ENCODE assay signal across 10 cellular contexts in the genomic region with DNA sequence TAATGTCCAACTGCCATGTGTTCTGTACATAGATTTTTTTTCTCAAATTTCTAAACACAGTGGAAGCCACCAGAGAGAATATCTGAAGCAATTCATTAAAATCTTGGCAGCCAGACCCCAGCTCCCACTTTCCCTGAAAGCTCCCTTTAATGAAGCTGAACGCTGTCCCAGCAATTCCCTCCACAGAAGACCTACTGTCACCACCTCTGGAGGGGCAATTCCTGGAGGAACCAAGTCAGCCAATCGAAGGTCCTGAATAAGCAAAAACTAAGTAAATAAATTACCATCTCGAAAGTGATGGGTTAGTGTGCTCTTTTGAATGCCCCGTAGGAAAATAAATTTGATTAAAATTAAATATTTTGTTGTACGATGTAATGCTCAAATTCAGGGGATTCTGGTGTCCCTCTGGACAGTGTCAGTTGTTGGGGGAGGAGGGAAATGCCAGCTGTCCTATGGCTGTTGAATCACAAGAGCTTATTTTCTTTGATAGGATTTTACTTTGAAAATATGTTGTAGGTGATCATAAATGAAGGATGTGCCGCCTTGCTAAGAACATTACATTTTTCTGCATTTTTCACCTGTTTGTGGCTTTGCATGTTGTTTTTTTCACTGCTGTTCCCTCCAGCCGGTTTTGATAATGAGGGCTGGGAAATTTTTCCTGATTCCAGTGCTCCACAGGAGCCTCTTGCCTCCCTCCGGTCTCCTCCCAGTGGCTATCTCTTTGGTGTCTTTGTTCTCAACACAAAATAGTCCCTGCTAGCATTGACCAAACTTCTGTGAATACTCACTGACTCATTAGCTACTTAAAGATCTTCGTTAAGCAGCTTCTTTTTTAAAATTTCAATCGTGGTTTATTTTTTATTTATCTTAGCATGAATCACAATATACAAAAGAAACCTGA. TPM values are rescaled to one million over a fixed set of nuclear protein-coding genes. Genes with fewer than 3 reads are reported as not detected.
DNase-seq lines count a peak whose midpoint lies in the region; ATAC-seq and TF ChIP-seq lines count a peak whose summit lies in the region.
"Had no signal": no experiment of that assay in that cellular context is flagged by ENCODE, and none has a peak within 500 bp of the region (broad histone marks: within the 10 kb centered on the region; RNA-seq: fewer than 3 reads in every experiment).

No MANE protein-coding gene starts in this region.

- H3K27ac ChIP-seq in duodenal mucosa (ENCODE audit: low read depth, low read length), result no peak overlapping the region
- H3K27ac ChIP-seq: suprapubic skin had no signal

- H3K9me3 Mint-ChIP-seq in nephron progenitor cell, result no peaks in the 10 kb centered on the region

- peak overlapping the region; percentile 67 for H3K4me3 Mint-ChIP-seq in nephron progenitor cell

- no peak for TF ChIP-seq CTCF in nephron progenitor cell (IDR thresholded peaks at IDR 0.05)

- peaks cover 7% of the 10 kb centered on the region for H3K27me3 Mint-ChIP-seq in nephron progenitor cell (ENCODE audit: low read depth, poor library complexity)

- no peaks in the 10 kb centered on the region for H3K36me3 Mint-ChIP-seq in nephron progenitor cell (ENCODE audit: low read depth)

- H3K27me3 ChIP-seq in duodenal mucosa (ENCODE audit: control insufficient read depth in 1 of 2, insufficient read depth in 2 of 2, low read length in 2 of 2), result no peaks in the 10 kb centered on the region
- H3K27me3 ChIP-seq: suprapubic skin had no signal

- DNase-seq in LHCN-M2 (ENCODE audit: low read depth) (peak; percentile 99), nephron progenitor cell (no peak), HuH-7.5 (ENCODE audit: low spot score) (no peak), Ammon's horn (ENCODE audit: low spot score) (no peak)
- DNase-seq in stimulated activated CD4-positive, alpha-beta T cell treated with anti-CD3 and anti-CD28 coated beads, Interleukin-12 subunit alpha, Interleukin-12 subunit beta, amount 100 ng/mL, for 4 hours, result no peak
- no peak for DNase-seq in central memory CD4-positive, alpha-beta T cell
- DNase-seq: NCI-H2029 treated with DMSO at 0.1 percent for 48 hours had no signal

- no peaks in the 10 kb centered on the region for H3K9me3 ChIP-seq in duodenal mucosa (ENCODE audit: control insufficient read depth in 1 of 2, low read length in 2 of 2)
- H3K9me3 ChIP-seq: suprapubic skin had no signal

- H3K36me3 ChIP-seq in duodenal mucosa (ENCODE audit: control insufficient read depth in 1 of 2, insufficient read depth in 2 of 2, low read length in 2 of 2), result no peaks in the 10 kb centered on the region
- H3K36me3 ChIP-seq: suprapubic skin had no signal

- peak; percentile 21 for ATAC-seq in GM18502 (IDR thresholded peaks at IDR 0.05; ENCODE audit: poor library complexity, unreplicated experiment)

- peaks cover 51% of the 10 kb centered on the region for H3K4me1 Mint-ChIP-seq in nephron progenitor cell

- no peak overlapping the region for H3K27ac Mint-ChIP-seq in nephron progenitor cell

- H3K4me3 ChIP-seq in duodenal mucosa (ENCODE audit: low read depth in 1 of 2, low read length in 2 of 2), result peak overlapping the region; percentile 7 to 27
- H3K4me3 ChIP-seq: suprapubic skin had no signal

- peaks cover 17 to 25% of the 10 kb centered on the region in 2 donors for H3K4me1 ChIP-seq in duodenal mucosa (ENCODE audit: control insufficient read depth in 1 of 2, insufficient read depth in 2 of 2, low read length in 2 of 2)
- H3K4me1 ChIP-seq: suprapubic skin had no signal

- no peak overlapping the region for H3K9ac ChIP-seq in duodenal mucosa (ENCODE audit: low read depth in 1 of 2, low read length in 2 of 2)

RNA-seq across cellular contexts. Expression of gene GSAP, which starts 9.3 kb away (rescaled TPM):
- 21.6 and 24.8 TPM in 2 replicates for total RNA-seq in LHCN-M2 (2014; rRNA removed)
- 5.7 TPM for polyA plus RNA-seq in LHCN-M2 (2012)
